Comparison of ENCODE assay signal across 8 cellular contexts in genomic region chr10:87505366-87506113, GRCh38. TPM values are rescaled to one million over a fixed set of nuclear protein-coding genes. Genes with fewer than 3 reads are reported as not detected.
A peak's percentile ranks its signal among the peaks of the same experiment; 100 is the strongest.
DNase-seq lines count a peak whose midpoint lies in the region; ATAC-seq and TF ChIP-seq lines count a peak whose summit lies in the region.

No MANE protein-coding gene starts in this region.

- H3K36me3 Mint-ChIP-seq in stimulated activated effector memory CD8-positive, alpha-beta T cell treated with anti-CD3 and anti-CD28 coated beads, Interleukin-12 subunit alpha, Interleukin-12 subunit beta, amount 100 ng/mL, for 72 hours: peaks cover 20% of the 10 kb centered on the region

- peak; percentile 61 for TF ChIP-seq CTCF in epithelial cell of esophagus (IDR thresholded peaks at IDR 0.05; ENCODE audit: insufficient read depth, low read depth, low read length, missing control alignments)

- H3K4me1 Mint-ChIP-seq in stimulated activated effector memory CD8-positive, alpha-beta T cell treated with anti-CD3 and anti-CD28 coated beads, Interleukin-12 subunit alpha, Interleukin-12 subunit beta, amount 100 ng/mL, for 72 hours: peaks cover 15% of the 10 kb centered on the region

- H3K4me3 ChIP-seq in epithelial cell of esophagus (ENCODE audit: low read length): peak overlapping the region; percentile 86

- DNase-seq in AG08396 (ENCODE audit: low spot score) (peak; percentile 76), NCI-H2171 treated with DMSO at 0.1 percent for 48 hours (lab: John Stamatoyannopoulos, UW) (peak; percentile 19), epithelial cell of esophagus (ENCODE audit: low read depth) (peak; percentile 74), mucosa of gallbladder (ENCODE audit: low spot score) (peak; percentile 47)
- DNase-seq in activated CD8-positive, alpha-beta memory T cell treated with anti-CD3 and anti-CD28 coated beads, Interleukin-2, amount 50 U/mL, for 4 hours: peak; percentile 45
- DNase-seq in stimulated activated effector memory CD8-positive, alpha-beta T cell treated with anti-CD3 and anti-CD28 coated beads, Interleukin-12 subunit alpha, Interleukin-12 subunit beta, amount 100 ng/mL, for 72 hours (ENCODE audit: low spot score in 2 of 2): peak in 1 of 2 donors; percentile 20

- H3K9me3 Mint-ChIP-seq in stimulated activated effector memory CD8-positive, alpha-beta T cell treated with anti-CD3 and anti-CD28 coated beads, Interleukin-12 subunit alpha, Interleukin-12 subunit beta, amount 100 ng/mL, for 72 hours: no peaks in the 10 kb centered on the region

- H3K27ac Mint-ChIP-seq in stimulated activated effector memory CD8-positive, alpha-beta T cell treated with anti-CD3 and anti-CD28 coated beads, Interleukin-12 subunit alpha, Interleukin-12 subunit beta, amount 100 ng/mL, for 72 hours: peak overlapping the region; percentile 83

- peak overlapping the region; percentile 88 for H3K4me3 Mint-ChIP-seq in stimulated activated effector memory CD8-positive, alpha-beta T cell treated with anti-CD3 and anti-CD28 coated beads, Interleukin-12 subunit alpha, Interleukin-12 subunit beta, amount 100 ng/mL, for 72 hours

- peak; percentile 31 for ATAC-seq in GM18508 (IDR thresholded peaks at IDR 0.05; ENCODE audit: insufficient read depth, unreplicated experiment)
- peak; percentile 44 for ATAC-seq in HG02973 (IDR thresholded peaks at IDR 0.05; ENCODE audit: unreplicated experiment)
- ATAC-seq in stimulated activated effector memory CD8-positive, alpha-beta T cell treated with anti-CD3 and anti-CD28 coated beads, Interleukin-12 subunit alpha, Interleukin-12 subunit beta, amount 100 ng/mL, for 72 hours: peak; percentile 70

RNA-seq across cellular contexts. Expression of gene MINPP1, which starts 0.8 kb away (rescaled TPM):
- total RNA-seq in mucosa of gallbladder: 24.0 TPM
